9 cellular contexts compared by ENCODE assay signal in the genomic region with DNA sequence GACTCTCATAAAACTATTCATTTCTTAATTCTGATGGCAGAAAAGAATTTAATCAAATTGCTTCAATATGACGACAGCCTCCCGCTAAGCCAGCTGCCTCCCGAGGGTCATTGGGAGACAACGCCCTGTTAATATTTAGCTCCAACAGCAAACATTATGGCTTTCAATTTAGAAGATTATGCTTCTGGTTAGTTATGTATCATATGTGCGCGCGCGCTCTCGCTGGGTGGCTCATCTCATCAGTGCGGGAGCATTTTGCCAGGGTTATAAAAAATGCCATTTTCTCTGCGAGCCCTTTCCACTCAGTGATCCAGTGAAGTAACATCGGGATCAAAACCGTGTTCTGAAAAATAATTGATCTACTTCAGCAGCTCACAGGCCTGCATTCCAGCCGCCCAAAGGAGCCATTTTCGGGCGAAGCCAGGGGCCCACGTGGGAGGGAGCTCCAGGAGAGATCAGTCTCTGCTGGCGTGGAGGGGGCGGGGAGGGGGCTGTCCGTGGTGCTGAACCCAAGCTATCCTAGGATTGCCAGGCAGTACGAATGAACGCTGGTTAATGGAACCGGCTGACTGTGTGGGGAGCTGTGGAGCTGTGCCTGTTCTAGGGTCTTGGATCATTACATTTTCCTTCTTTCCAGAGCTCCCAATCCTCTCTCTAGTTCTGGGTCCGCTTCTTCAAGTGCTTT.
A peak's percentile ranks its signal among the peaks of the same experiment; 100 is the strongest.
DNase-seq lines count a peak whose midpoint lies in the region; ATAC-seq and TF ChIP-seq lines count a peak whose summit lies in the region.
"Had no signal": no experiment of that assay in that cellular context is flagged by ENCODE, and none has a peak within 500 bp of the region (broad histone marks: within the 10 kb centered on the region; RNA-seq: fewer than 3 reads in every experiment).

No MANE protein-coding gene starts in this region.

- POLR2A ChIA-PET in WTC11 (lab: Charles Lee) = interaction anchor here (0.6 to 1.2 kb wide), 4 partner anchors 14 to 140 kb away, joined by 3 to 5 read pairs (median 4); no protein-coding TSS in a partner anchor

- no peaks in the 10 kb centered on the region for H3K36me3 Mint-ChIP-seq in WTC11

- peaks cover 42% of the 10 kb centered on the region for H3K4me1 Mint-ChIP-seq in WTC11

- ATAC-seq in WTC11 (peak; percentile 95), HG02973 (IDR thresholded peaks at IDR 0.05; ENCODE audit: unreplicated experiment) (no peak), HG03039 (IDR thresholded peaks at IDR 0.05; ENCODE audit: unreplicated experiment) (no peak)
- no peak for ATAC-seq in activated CD4-positive, CD25-positive, alpha-beta regulatory T cell treated with anti-CD3 and anti-CD28 coated beads, Interleukin-2, amount 50 U/mL, for 24 hours

- H3K27ac Mint-ChIP-seq in WTC11 = no peak overlapping the region

- no peak for TF ChIP-seq CTCF in WTC11 (IDR thresholded peaks at IDR 0.05)

- H3K4me3 Mint-ChIP-seq in WTC11 = peak overlapping the region; percentile 54

- H3K9me3 Mint-ChIP-seq in WTC11 = no peaks in the 10 kb centered on the region

- DNase-seq in COR-L47 (lab: John Stamatoyannopoulos, UW) (peak; percentile 41), HT1080 (ENCODE audit: low read depth) (peak; percentile 7), WTC11 (ENCODE audit: low spot score) (peak; percentile 92), inferior parietal cortex (ENCODE audit: extremely low spot score) (peak; percentile 15), middle frontal gyrus (ENCODE audit: extremely low spot score, low spot score) (no peak)
- DNase-seq: activated T-cell treated with anti-CD3 and anti-CD28 coated beads, Interleukin-2, amount 50 U/mL, for 1 hour had no signal

- CTCF ChIA-PET in WTC11 (lab: Charles Lee) = interaction anchor here (0.8 to 2.4 kb wide), 29 partner anchors 9 to 232 kb away, joined by 3 to 21 read pairs (median 5); no protein-coding TSS in a partner anchor

- H3K27me3 Mint-ChIP-seq in WTC11 (ENCODE audit: low read depth) = peaks cover 8% of the 10 kb centered on the region; the same call in 1 of the 2 replicates

TF ChIP-seq in WTC11, 78 proteins besides CTCF, POLR2A, EP300 and RAD21 (continues in another document):
- TF ChIP-seq JAZF1 (CRISPR knock-in tag; IDR thresholded peaks at IDR 0.05) = no peak
- no peak for TF ChIP-seq RORB (CRISPR knock-in tag; IDR thresholded peaks at IDR 0.05)
- peak; percentile 71; the same call in 1 of the 2 replicates for TF ChIP-seq ZBTB21 (CRISPR knock-in tag; IDR thresholded peaks at IDR 0.05; ENCODE audit: borderline replicate concordance)
- TF ChIP-seq ATF1 (CRISPR knock-in tag; IDR thresholded peaks at IDR 0.05) = no peak; the same call in 1 of the 2 replicates
- no peak for TF ChIP-seq ELF4 (CRISPR knock-in tag; IDR thresholded peaks at IDR 0.05; ENCODE audit: low read depth)
- peak; percentile 65; the same call in 1 of the 2 replicates for TF ChIP-seq CREM (CRISPR knock-in tag; IDR thresholded peaks at IDR 0.05)
- TF ChIP-seq, protein P1, sequence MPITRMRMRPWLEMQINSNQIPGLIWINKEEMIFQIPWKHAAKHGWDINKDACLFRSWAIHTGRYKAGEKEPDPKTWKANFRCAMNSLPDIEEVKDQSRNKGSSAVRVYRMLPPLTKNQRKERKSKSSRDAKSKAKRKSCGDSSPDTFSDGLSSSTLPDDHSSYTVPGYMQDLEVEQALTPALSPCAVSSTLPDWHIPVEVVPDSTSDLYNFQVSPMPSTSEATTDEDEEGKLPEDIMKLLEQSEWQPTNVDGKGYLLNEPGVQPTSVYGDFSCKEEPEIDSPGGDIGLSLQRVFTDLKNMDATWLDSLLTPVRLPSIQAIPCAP (CRISPR knock-in tag; IDR thresholded peaks at IDR 0.05) = peak; percentile 74; the same call in 1 of the 2 replicates
- TF ChIP-seq TP53 (CRISPR knock-in tag; IDR thresholded peaks at IDR 0.05) = peak; percentile 74; the same call in 1 of the 2 replicates
- TF ChIP-seq FOXP1 (CRISPR knock-in tag; IDR thresholded peaks at IDR 0.05; ENCODE audit: borderline replicate concordance) = peak; percentile 90
- TF ChIP-seq CBFB (CRISPR knock-in tag; IDR thresholded peaks at IDR 0.05; ENCODE audit: low read depth) = no peak
- peak; percentile 74; the same call in 1 of the 2 replicates for TF ChIP-seq TEAD4 (CRISPR knock-in tag; IDR thresholded peaks at IDR 0.05)
- TF ChIP-seq ETV6 (CRISPR knock-in tag; IDR thresholded peaks at IDR 0.05) = peak; percentile 80
- TF ChIP-seq, protein P2, sequence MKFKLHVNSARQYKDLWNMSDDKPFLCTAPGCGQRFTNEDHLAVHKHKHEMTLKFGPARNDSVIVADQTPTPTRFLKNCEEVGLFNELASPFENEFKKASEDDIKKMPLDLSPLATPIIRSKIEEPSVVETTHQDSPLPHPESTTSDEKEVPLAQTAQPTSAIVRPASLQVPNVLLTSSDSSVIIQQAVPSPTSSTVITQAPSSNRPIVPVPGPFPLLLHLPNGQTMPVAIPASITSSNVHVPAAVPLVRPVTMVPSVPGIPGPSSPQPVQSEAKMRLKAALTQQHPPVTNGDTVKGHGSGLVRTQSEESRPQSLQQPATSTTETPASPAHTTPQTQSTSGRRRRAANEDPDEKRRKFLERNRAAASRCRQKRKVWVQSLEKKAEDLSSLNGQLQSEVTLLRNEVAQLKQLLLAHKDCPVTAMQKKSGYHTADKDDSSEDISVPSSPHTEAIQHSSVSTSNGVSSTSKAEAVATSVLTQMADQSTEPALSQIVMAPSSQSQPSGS (CRISPR knock-in tag; IDR thresholded peaks at IDR 0.05; ENCODE audit: borderline replicate concordance, low read depth) = no peak
- no peak for TF ChIP-seq NFATC4 (CRISPR knock-in tag; IDR thresholded peaks at IDR 0.05)
- TF ChIP-seq ZNF219 (CRISPR knock-in tag; IDR thresholded peaks at IDR 0.05; ENCODE audit: borderline replicate concordance) = 0 out of 2 replicates have a peak, but pooled peaks have one; percentile 79
- peak; percentile 89; the same call in 1 of the 2 replicates for TF ChIP-seq SMAD3 (CRISPR knock-in tag; IDR thresholded peaks at IDR 0.05; ENCODE audit: borderline replicate concordance)
- TF ChIP-seq, protein P3, sequence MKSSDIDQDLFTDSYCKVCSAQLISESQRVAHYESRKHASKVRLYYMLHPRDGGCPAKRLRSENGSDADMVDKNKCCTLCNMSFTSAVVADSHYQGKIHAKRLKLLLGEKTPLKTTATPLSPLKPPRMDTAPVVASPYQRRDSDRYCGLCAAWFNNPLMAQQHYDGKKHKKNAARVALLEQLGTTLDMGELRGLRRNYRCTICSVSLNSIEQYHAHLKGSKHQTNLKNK (CRISPR knock-in tag; IDR thresholded peaks at IDR 0.05) = no peak
- TF ChIP-seq, protein P4, sequence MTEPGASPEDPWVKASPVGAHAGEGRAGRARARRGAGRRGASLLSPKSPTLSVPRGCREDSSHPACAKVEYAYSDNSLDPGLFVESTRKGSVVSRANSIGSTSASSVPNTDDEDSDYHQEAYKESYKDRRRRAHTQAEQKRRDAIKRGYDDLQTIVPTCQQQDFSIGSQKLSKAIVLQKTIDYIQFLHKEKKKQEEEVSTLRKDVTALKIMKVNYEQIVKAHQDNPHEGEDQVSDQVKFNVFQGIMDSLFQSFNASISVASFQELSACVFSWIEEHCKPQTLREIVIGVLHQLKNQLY (CRISPR knock-in tag; IDR thresholded peaks at IDR 0.05) = no peak
- TF ChIP-seq PRRX2 (CRISPR knock-in tag; IDR thresholded peaks at IDR 0.05) = no peak
- peak; percentile 52; the same call in 1 of the 2 replicates for TF ChIP-seq RELA (CRISPR knock-in tag; IDR thresholded peaks at IDR 0.05; ENCODE audit: borderline replicate concordance)
- TF ChIP-seq, protein P5, sequence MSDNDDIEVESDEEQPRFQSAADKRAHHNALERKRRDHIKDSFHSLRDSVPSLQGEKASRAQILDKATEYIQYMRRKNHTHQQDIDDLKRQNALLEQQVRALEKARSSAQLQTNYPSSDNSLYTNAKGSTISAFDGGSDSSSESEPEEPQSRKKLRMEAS (CRISPR knock-in tag; IDR thresholded peaks at IDR 0.05) = peak; percentile 83; the same call in 1 of the 2 replicates
- TF ChIP-seq, protein P6, sequence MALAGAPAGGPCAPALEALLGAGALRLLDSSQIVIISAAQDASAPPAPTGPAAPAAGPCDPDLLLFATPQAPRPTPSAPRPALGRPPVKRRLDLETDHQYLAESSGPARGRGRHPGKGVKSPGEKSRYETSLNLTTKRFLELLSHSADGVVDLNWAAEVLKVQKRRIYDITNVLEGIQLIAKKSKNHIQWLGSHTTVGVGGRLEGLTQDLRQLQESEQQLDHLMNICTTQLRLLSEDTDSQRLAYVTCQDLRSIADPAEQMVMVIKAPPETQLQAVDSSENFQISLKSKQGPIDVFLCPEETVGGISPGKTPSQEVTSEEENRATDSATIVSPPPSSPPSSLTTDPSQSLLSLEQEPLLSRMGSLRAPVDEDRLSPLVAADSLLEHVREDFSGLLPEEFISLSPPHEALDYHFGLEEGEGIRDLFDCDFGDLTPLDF (CRISPR knock-in tag; IDR thresholded peaks at IDR 0.05) = peak; percentile 80; the same call in 1 of the 2 replicates
- peak; percentile 78; the same call in 1 of the 2 replicates for TF ChIP-seq CREB1 (CRISPR knock-in tag; IDR thresholded peaks at IDR 0.05)
- peak; percentile 53; the same call in 1 of the 2 replicates for TF ChIP-seq MYBL2 (CRISPR knock-in tag; IDR thresholded peaks at IDR 0.05)
- TF ChIP-seq, protein P7, sequence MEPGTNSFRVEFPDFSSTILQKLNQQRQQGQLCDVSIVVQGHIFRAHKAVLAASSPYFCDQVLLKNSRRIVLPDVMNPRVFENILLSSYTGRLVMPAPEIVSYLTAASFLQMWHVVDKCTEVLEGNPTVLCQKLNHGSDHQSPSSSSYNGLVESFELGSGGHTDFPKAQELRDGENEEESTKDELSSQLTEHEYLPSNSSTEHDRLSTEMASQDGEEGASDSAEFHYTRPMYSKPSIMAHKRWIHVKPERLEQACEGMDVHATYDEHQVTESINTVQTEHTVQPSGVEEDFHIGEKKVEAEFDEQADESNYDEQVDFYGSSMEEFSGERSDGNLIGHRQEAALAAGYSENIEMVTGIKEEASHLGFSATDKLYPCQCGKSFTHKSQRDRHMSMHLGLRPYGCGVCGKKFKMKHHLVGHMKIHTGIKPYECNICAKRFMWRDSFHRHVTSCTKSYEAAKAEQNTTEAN (CRISPR knock-in tag; IDR thresholded peaks at IDR 0.05) = 0 out of 2 replicates have a peak, but pooled peaks have one; percentile 38
- TF ChIP-seq, protein P8, sequence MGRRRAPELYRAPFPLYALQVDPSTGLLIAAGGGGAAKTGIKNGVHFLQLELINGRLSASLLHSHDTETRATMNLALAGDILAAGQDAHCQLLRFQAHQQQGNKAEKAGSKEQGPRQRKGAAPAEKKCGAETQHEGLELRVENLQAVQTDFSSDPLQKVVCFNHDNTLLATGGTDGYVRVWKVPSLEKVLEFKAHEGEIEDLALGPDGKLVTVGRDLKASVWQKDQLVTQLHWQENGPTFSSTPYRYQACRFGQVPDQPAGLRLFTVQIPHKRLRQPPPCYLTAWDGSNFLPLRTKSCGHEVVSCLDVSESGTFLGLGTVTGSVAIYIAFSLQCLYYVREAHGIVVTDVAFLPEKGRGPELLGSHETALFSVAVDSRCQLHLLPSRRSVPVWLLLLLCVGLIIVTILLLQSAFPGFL (CRISPR knock-in tag; IDR thresholded peaks at IDR 0.05; ENCODE audit: borderline replicate concordance) = 0 out of 2 replicates have a peak, but pooled peaks have one; percentile 24
